11 cellular contexts compared by ENCODE assay signal in the genomic region with DNA sequence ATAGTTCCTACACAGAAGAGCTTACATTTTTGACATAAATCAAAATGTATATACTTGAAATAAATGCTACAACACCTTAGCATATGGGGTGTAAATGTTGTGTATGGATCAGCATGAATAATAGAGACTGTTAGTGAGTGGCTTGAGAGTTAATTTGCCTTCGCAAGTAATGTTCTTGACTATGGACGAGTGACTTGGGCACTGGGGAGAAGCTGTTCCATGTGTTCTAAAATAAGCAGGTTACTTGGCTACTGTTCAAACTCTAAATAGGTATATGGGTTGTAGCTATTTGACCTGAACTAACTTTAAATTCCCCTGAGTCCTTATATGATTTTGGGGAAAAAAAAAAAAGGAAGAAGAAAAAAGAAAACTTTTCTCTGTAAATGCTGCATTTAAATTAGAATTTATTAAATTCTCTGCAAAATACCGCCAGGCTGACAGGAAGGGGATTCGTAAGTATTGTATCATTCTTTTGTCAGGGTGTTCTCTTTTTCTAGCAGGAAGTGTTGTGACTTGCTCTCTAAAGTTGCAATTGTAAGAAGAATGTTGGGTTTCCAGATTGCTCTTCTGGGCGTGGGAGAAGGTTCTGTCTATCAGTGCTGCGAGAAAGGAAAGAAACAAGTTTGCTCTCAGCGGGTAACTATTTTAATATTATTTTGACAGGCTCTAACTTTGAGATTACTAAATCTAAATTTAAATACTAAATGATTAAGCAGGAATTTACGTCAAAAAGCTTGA. TPM values are rescaled to one million over a fixed set of nuclear protein-coding genes. Genes with fewer than 3 reads are reported as not detected.
DNase-seq lines count a peak whose midpoint lies in the region; ATAC-seq and TF ChIP-seq lines count a peak whose summit lies in the region.
"Had no signal": no experiment of that assay in that cellular context is flagged by ENCODE, and none has a peak within 500 bp of the region (broad histone marks: within the 10 kb centered on the region; RNA-seq: fewer than 3 reads in every experiment).

No MANE protein-coding gene starts in this region.

- DNase-seq in breast epithelium (ENCODE audit: low spot score in 2 of 2) (no peak), hepatocyte (ENCODE audit: low spot score) (peak; percentile 24), T-helper 9 cell (no peak)
- DNase-seq in activated CD4-positive, alpha-beta T cell treated with anti-CD3 and anti-CD28 coated beads for 1 hour = no peak
- DNase-seq in naive thymus-derived CD8-positive, alpha-beta T cell = no peak
- DNase-seq: activated CD4-positive, alpha-beta T cell treated with anti-CD3 and anti-CD28 coated beads, Interleukin-2, amount 10 ng/mL, durations not matched to agents 24 days and 14 days; NCI-H1417 had no signal

- H3K27me3 ChIP-seq in HUES48 (ENCODE audit: control insufficient read depth, insufficient read depth, low read length) (no peaks in the 10 kb centered on the region), breast epithelium (peaks cover 0 to 58% of the 10 kb centered on the region in 2 donors), hepatocyte (no peaks in the 10 kb centered on the region), subcutaneous abdominal adipose tissue (ENCODE audit: control insufficient read depth in 5 of 5, insufficient read depth in 4 of 5, low read length in 5 of 5) (peaks cover 0 to 7% (median 0%) of the 10 kb centered on the region in 5 donors)

- H3K4me3 ChIP-seq in HUES48 (ENCODE audit: low read depth, low read length) = peak overlapping the region; percentile 14; the same call in 1 of the 2 replicates
- peak overlapping the region; percentile 28 to 47 (median 36) for H3K4me3 ChIP-seq in breast epithelium
- H3K4me3 ChIP-seq in hepatocyte = no peak overlapping the region
- H3K4me3 ChIP-seq in subcutaneous abdominal adipose tissue (ENCODE audit: low read depth in 1 of 5, low read length in 5 of 5) = peak overlapping the region in 3 of 5 donors; percentile 19 to 59 (median 52)

- H3K27me3 Mint-ChIP-seq in naive thymus-derived CD8-positive, alpha-beta T cell = no peaks in the 10 kb centered on the region
- H3K27me3 Mint-ChIP-seq: activated CD4-positive, alpha-beta T cell treated with anti-CD3 and anti-CD28 coated beads, Interleukin-2, amount 10 ng/mL, durations not matched to agents 24 days and 14 days had no signal

- no peaks in the 10 kb centered on the region for H4K20me1 ChIP-seq in hepatocyte (ENCODE audit: insufficient read depth, poor library complexity, severe bottlenecking)

- POLR2A ChIA-PET in naive thymus-derived CD8-positive, alpha-beta T cell (lab: Charles Lee) = no interaction called here

- no peaks in the 10 kb centered on the region for H3K36me3 Mint-ChIP-seq in naive thymus-derived CD8-positive, alpha-beta T cell

- H3K4me2 ChIP-seq in hepatocyte = peak overlapping the region; percentile 29

- no peak overlapping the region for H2AFZ ChIP-seq in hepatocyte

- 59% methylated on average over 8 of the region's 8 CpGs for WGBS in hepatocyte (ENCODE audit: low lambda C conversion rate, missing lambda C conversion rate)

- intact Hi-C loops in breast epithelium (cut with DNase I; ENCODE audit: low total_unique reads) = no loop called here

- H3K27ac ChIP-seq in HUES48 (ENCODE audit: low read depth, low read length) (peak overlapping the region; percentile 63), breast epithelium (peak overlapping the region; percentile 40 to 43), hepatocyte (peak overlapping the region; percentile 53), subcutaneous abdominal adipose tissue (ENCODE audit: low read depth, low read length) (peak overlapping the region; percentile 66)

- no peaks in the 10 kb centered on the region for H3K9me3 Mint-ChIP-seq in naive thymus-derived CD8-positive, alpha-beta T cell
- H3K9me3 Mint-ChIP-seq: activated CD4-positive, alpha-beta T cell treated with anti-CD3 and anti-CD28 coated beads, Interleukin-2, amount 10 ng/mL, durations not matched to agents 24 days and 14 days had no signal

- no peak for TF ChIP-seq CTCF in breast epithelium (IDR thresholded peaks at IDR 0.05)
- no peak for TF ChIP-seq CTCF in hepatocyte (IDR thresholded peaks at IDR 0.05; ENCODE audit: poor library complexity)

- no peaks in the 10 kb centered on the region for H3K9me2 ChIP-seq in hepatocyte (replicated peaks; ENCODE audit: insufficient read depth)

- peak overlapping the region; percentile 34; the same call in 1 of the 2 replicates for H3K9ac ChIP-seq in HUES48 (ENCODE audit: low read depth, low read length)
- no peak overlapping the region for H3K9ac ChIP-seq in subcutaneous abdominal adipose tissue (ENCODE audit: low read length in 5 of 5)

- ATAC-seq in naive thymus-derived CD8-positive, alpha-beta T cell = no peak
- ATAC-seq in GM19023 (IDR thresholded peaks at IDR 0.05; ENCODE audit: unreplicated experiment) = no peak

- H3K4me1 ChIP-seq in HUES48 (ENCODE audit: control insufficient read depth, insufficient read depth, low read length) (peaks cover 50% of the 10 kb centered on the region), breast epithelium (no peaks in the 10 kb centered on the region), hepatocyte (ENCODE audit: insufficient read depth) (peaks cover 29% of the 10 kb centered on the region), subcutaneous abdominal adipose tissue (ENCODE audit: control insufficient read depth in 5 of 5, insufficient read depth in 5 of 5, low read length in 5 of 5) (peaks cover 0 to 12% (median 2%) of the 10 kb centered on the region in 5 donors)

- no peak overlapping the region for H3K27ac Mint-ChIP-seq in naive thymus-derived CD8-positive, alpha-beta T cell
- H3K27ac Mint-ChIP-seq: activated CD4-positive, alpha-beta T cell treated with anti-CD3 and anti-CD28 coated beads, Interleukin-2, amount 10 ng/mL, durations not matched to agents 24 days and 14 days had no signal

- H3K9me3 ChIP-seq in HUES48 (ENCODE audit: control insufficient read depth, insufficient read depth, low read length) (no peaks in the 10 kb centered on the region), breast epithelium (no peaks in the 10 kb centered on the region), hepatocyte (ENCODE audit: low read depth) (no peaks in the 10 kb centered on the region), subcutaneous abdominal adipose tissue (ENCODE audit: control insufficient read depth in 5 of 5, low read length in 5 of 5) (no peaks in the 10 kb centered on the region)

- H3K4me1 Mint-ChIP-seq in naive thymus-derived CD8-positive, alpha-beta T cell = no peaks in the 10 kb centered on the region

- peaks cover 95% of the 10 kb centered on the region for H3K79me2 ChIP-seq in hepatocyte

- TF ChIP-seq POLR2A in breast epithelium (IDR thresholded peaks at IDR 0.05) = no peak

- H3K36me3 ChIP-seq in HUES48 (ENCODE audit: control insufficient read depth, insufficient read depth, low read length) (peaks cover 11% of the 10 kb centered on the region; the same call in 1 of the 2 replicates), breast epithelium (no peaks in the 10 kb centered on the region), hepatocyte (replicated peaks; ENCODE audit: insufficient read depth, low read depth) (no peaks in the 10 kb centered on the region), subcutaneous abdominal adipose tissue (ENCODE audit: control insufficient read depth in 5 of 5, insufficient read depth in 5 of 5, low read length in 5 of 5) (no peaks in the 10 kb centered on the region)

- no peak overlapping the region for H3K4me3 Mint-ChIP-seq in naive thymus-derived CD8-positive, alpha-beta T cell
- H3K4me3 Mint-ChIP-seq: activated CD4-positive, alpha-beta T cell treated with anti-CD3 and anti-CD28 coated beads, Interleukin-2, amount 10 ng/mL, durations not matched to agents 24 days and 14 days had no signal

RNA-seq across cellular contexts. Expression of gene PLS3, which starts 32.2 kb away (rescaled TPM):
- total RNA-seq in breast epithelium (10 to 100 TPM; 64.6 to 79.5 (median 69.4) TPM), hepatocyte (315 and 361 TPM in 2 replicates)
- polyA plus RNA-seq in hepatocyte = 244 and 277 TPM in 2 replicates
- total RNA-seq in naive thymus-derived CD8-positive, alpha-beta T cell = not detected
- polyA plus RNA-seq in naive thymus-derived CD8-positive, alpha-beta T cell = not detected
- total RNA-seq: OCI-LY7 had no signal

Comparison
In these comparisons a context has a peak if more than half of its experiments do, and no peak if none do; other contexts are left out.
1. RNA of gene PLS3, which starts 32.2 kb away (total RNA-seq): 315 to 361 TPM in hepatocyte and 64.6 to 79.5 TPM in breast epithelium; not detected in naive thymus-derived CD8-positive, alpha-beta T cell; every median in the first group is over 10 times any median in the second.
2. Peak in every context shown above with its lines, with median percentiles within 50 percentile points of each other: H3K27ac ChIP-seq.